Comparison of ENCODE assay signal across 8 cellular contexts in genomic region chr12:100239589-100239988, GRCh38.
"Had no signal": no experiment of that assay in that cellular context is flagged by ENCODE, and none has a peak within 500 bp of the region (broad histone marks: within the 10 kb centered on the region; RNA-seq: fewer than 3 reads in every experiment).

No MANE protein-coding gene starts in this region.

- DNase-seq: IMR-90, KBM-7, KG1 had no signal

- ATAC-seq: K562 had no signal

- H3K27me3 Mint-ChIP-seq: IgD-negative memory B cell had no signal

- H3K27ac ChIP-seq: HL-60, KMS-11 had no signal

- H3K4me2 ChIP-seq: KMS-11 had no signal

- FAIRE-seq: HTR-8/SVneo, K562 had no signal

- H3K4me3 Mint-ChIP-seq: IgD-negative memory B cell had no signal

- H3K9ac ChIP-seq: KMS-11 had no signal

- H3K9me3 Mint-ChIP-seq: IgD-negative memory B cell had no signal

- H3K4me1 Mint-ChIP-seq: IgD-negative memory B cell had no signal

- H3K27ac Mint-ChIP-seq: IgD-negative memory B cell had no signal

- H3K4me3 ChIP-seq: K562 had no signal
